Comparison of ENCODE assay signal across 1 cellular context in genomic region chr17:75231741-75232464, GRCh38.
TF ChIP-seq lines count a peak whose summit lies in the region.

No MANE protein-coding gene starts in this region.

TF ChIP-seq in GM12878, 131 proteins besides CTCF, POLR2A, EP300 and RAD21:
- TF ChIP-seq IRF4 (IDR thresholded peaks at IDR 0.05; ENCODE audit: low read depth, low read length) (no peak), EZH2 (IDR thresholded peaks at IDR 0.05; ENCODE audit: borderline replicate concordance, control insufficient read depth, low read depth, low read length) (no peak), MTA3 (IDR thresholded peaks at IDR 0.05; ENCODE audit: borderline replicate concordance, low read length) (no peak), PML (IDR thresholded peaks at IDR 0.05; ENCODE audit: low read length) (no peak), RELA (IDR thresholded peaks at IDR 0.05; ENCODE audit: borderline replicate concordance, partially characterized antibody) (no peak), BACH1 (IDR thresholded peaks at IDR 0.05; ENCODE audit: borderline replicate concordance) (no peak), MYB (IDR thresholded peaks at IDR 0.05; ENCODE audit: borderline replicate concordance, low read depth, low read length) (no peak), SP1 (IDR thresholded peaks at IDR 0.05; ENCODE audit: low read depth, low read length) (no peak)
